ENCODE assay signal across 13 cellular contexts in the genomic region with DNA sequence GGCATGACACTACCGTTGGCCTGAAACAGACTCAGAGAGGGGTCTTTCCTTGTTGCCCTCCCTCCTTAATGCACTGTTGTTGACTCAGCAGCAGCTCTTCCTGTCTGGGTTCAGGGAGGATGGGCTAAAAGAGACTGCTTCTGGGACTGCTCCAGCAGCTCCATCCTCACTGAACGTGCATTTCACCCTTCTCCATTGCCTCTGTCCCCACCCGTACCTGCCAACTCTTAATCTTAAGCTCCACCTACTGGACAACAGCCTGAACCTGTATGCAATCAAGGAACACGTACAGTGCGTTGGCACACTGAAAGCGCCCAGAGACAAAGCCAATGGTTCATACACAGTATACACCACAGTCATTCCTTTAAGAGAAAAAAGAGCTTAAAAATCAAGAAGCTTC.
A peak's percentile ranks its signal among the peaks of the same experiment; 100 is the strongest.
DNase-seq lines count a peak whose midpoint lies in the region; ATAC-seq, FAIRE-seq and TF ChIP-seq lines count a peak whose summit lies in the region.
"Had no signal": no experiment of that assay in that cellular context is flagged by ENCODE, and none has a peak within 500 bp of the region (broad histone marks: within the 10 kb centered on the region; RNA-seq: fewer than 3 reads in every experiment).

No MANE protein-coding gene starts in this region.

- no peak for FAIRE-seq in GM12878 (lab: Jason Lieb, UNC)
- FAIRE-seq: A549 had no signal

- H3K79me2 ChIP-seq in GM12878 (ENCODE audit: control insufficient read depth, insufficient read depth, low read length): no peaks in the 10 kb centered on the region

- H3K4me2 ChIP-seq in GM12878 (ENCODE audit: control insufficient read depth, insufficient read depth): no peak overlapping the region
- H3K4me2 ChIP-seq: A549 had no signal

- no peak for TF ChIP-seq POLR2A in GM12878 (IDR thresholded peaks at IDR 0.05; ENCODE audit: low read depth, low read length)

- no peak overlapping the region for H2AFZ ChIP-seq in GM12878 (ENCODE audit: control insufficient read depth, low read depth, low read length)

- H3K9ac ChIP-seq in GM12878 (ENCODE audit: control insufficient read depth, insufficient read depth, low read length): no peak overlapping the region

- no peak overlapping the region for H3K4me3 Mint-ChIP-seq in neural crest cell
- H3K4me3 Mint-ChIP-seq: memory B cell; stimulated activated naive CD8-positive, alpha-beta T cell treated with anti-CD3 and anti-CD28 coated beads, Interleukin-15, Interleukin-2, amounts not matched to agents 100 ng/mL and 50 ng/mL, for 24 hours had no signal

- TF ChIP-seq RAD21 in GM12878 (IDR thresholded peaks at IDR 0.05; ENCODE audit: insufficient read depth, low read depth, low read length): peak; percentile 12; the same call in 1 of the 2 replicates

- peak; percentile 4 for DNase-seq in NCI-H1092 treated with DMSO at 0.1 percent for 48 hours (lab: John Stamatoyannopoulos, UW)
- DNase-seq in NCI-H1092 (lab: John Stamatoyannopoulos, UW): no peak
- peak; percentile 33 to 47 for DNase-seq in NCI-H1930 (lab: John Stamatoyannopoulos, UW)
- DNase-seq in GM12878 (ENCODE audit: low read depth, low spot score): no peak
- DNase-seq in neural crest cell (ENCODE audit: low read depth, low spot score): no peak
- no peak for DNase-seq in SK-N-DZ (ENCODE audit: low spot score)
- DNase-seq in G401 (ENCODE audit: low spot score): no peak
- DNase-seq: activated T-cell treated with anti-CD3 and anti-CD28 coated beads, Interleukin-2, amount 50 U/mL, for 1 hour had no signal

- peaks cover 6% of the 10 kb centered on the region for H3K27me3 Mint-ChIP-seq in neural crest cell (ENCODE audit: low read depth)
- H3K27me3 Mint-ChIP-seq: memory B cell had no signal

- TF ChIP-seq CTCF in GM12878 (IDR thresholded peaks at IDR 0.05 in 2 of 3, conservative IDR thresholded peaks at IDR 0.05 in 1 of 3; ENCODE audit: control insufficient read depth in 2 of 3, extremely low read depth in 1 of 3, insufficient read depth in 1 of 3, low read depth in 3 of 3, low read length in 3 of 3): 0 out of 6 replicates have a peak, but pooled peaks of 1 of the 3 experiments have one; percentile 10
- peak; percentile 59 for TF ChIP-seq CTCF in neural crest cell (conservative IDR thresholded peaks at IDR 0.05)

- SMC1A ChIA-PET in GM12878 (lab: Charles Lee; ENCODE audit: uncharacterized antibody, unreplicated experiment): no interaction called here

- H3K4me1 ChIP-seq in GM12878 (ENCODE audit: control insufficient read depth, insufficient read depth, low read length): no peaks in the 10 kb centered on the region
- H3K4me1 ChIP-seq: A549, gastroesophageal sphincter had no signal

- H3K9me3 Mint-ChIP-seq in neural crest cell: peaks cover 9% of the 10 kb centered on the region

- no peaks in the 10 kb centered on the region for H3K4me1 Mint-ChIP-seq in neural crest cell
- H3K4me1 Mint-ChIP-seq: memory B cell had no signal

- POLR2A ChIA-PET in GM12878 (lab: Charles Lee): no interaction called here

- no peaks in the 10 kb centered on the region for H4K20me1 ChIP-seq in GM12878 (ENCODE audit: control insufficient read depth, insufficient read depth)

- RAD21 ChIA-PET in GM12878 (lab: Charles Lee; ENCODE audit: unreplicated experiment): no interaction called here

- intact Hi-C loops in GM12878 (cut with micrococcal nuclease; ENCODE audit: unreplicated experiment): no loop called here

- no peaks in the 10 kb centered on the region for H3K36me3 Mint-ChIP-seq in neural crest cell (ENCODE audit: low read depth)
- H3K36me3 Mint-ChIP-seq: memory B cell had no signal

- TF ChIP-seq EP300 in GM12878 (IDR thresholded peaks at IDR 0.05; ENCODE audit: borderline replicate concordance in 1 of 2, control insufficient read depth in 1 of 2, low read depth in 2 of 2, low read length in 2 of 2): no peak

- no peaks in the 10 kb centered on the region for H3K36me3 ChIP-seq in GM12878 (ENCODE audit: control insufficient read depth in 2 of 2, insufficient read depth in 2 of 2, low read length in 1 of 2)
- H3K36me3 ChIP-seq: gastroesophageal sphincter had no signal

- no TSS peak for BruUV-seq in GM12878 (replicated peaks; lab: Mats Ljungman, UMichigan)

- no peak overlapping the region for H3K27ac ChIP-seq in GM12878 (ENCODE audit: control insufficient read depth, insufficient read depth)
- H3K27ac ChIP-seq: A549, gastroesophageal sphincter had no signal

- no peak overlapping the region for H3K4me3 ChIP-seq in GM12878
- H3K4me3 ChIP-seq: A549, gastroesophageal sphincter had no signal

- in situ Hi-C loops in GM12878 (cut with MboI): no loop called here
- in situ Hi-C loops in G401 (cut with HindIII; ENCODE audit: low sequenced_read_pairs): no loop called here

- peak overlapping the region; percentile 7 for H3K27ac Mint-ChIP-seq in neural crest cell (ENCODE audit: unreplicated experiment)
- H3K27ac Mint-ChIP-seq: memory B cell; stimulated activated naive CD8-positive, alpha-beta T cell treated with anti-CD3 and anti-CD28 coated beads, Interleukin-15, Interleukin-2, amounts not matched to agents 100 ng/mL and 50 ng/mL, for 24 hours had no signal

- H3K9me3 ChIP-seq in GM12878 (replicated peaks; ENCODE audit: control insufficient read depth, insufficient read depth, low read length): no peaks in the 10 kb centered on the region; the same call in 2 of the 3 replicates
- H3K9me3 ChIP-seq: A549 had no signal

- H3K27me3 ChIP-seq in GM12878 (replicated peaks in 1 of 2; ENCODE audit: control insufficient read depth in 2 of 2, insufficient read depth in 2 of 2, low read length in 1 of 2): no peaks in the 10 kb centered on the region
- H3K27me3 ChIP-seq: gastroesophageal sphincter had no signal

- 34% methylated on average over 6 of the region's 6 CpGs for WGBS in GM12878 (ENCODE audit: insufficient coverage, insufficient replicate concordance, low lambda C conversion rate, missing lambda C conversion rate)

- CTCF ChIA-PET in GM12878 (lab: Yijun Ruan, JAX): no interaction called here

- no peak for ATAC-seq in GM12878
- no peak for ATAC-seq in HG03457 (IDR thresholded peaks at IDR 0.05; ENCODE audit: unreplicated experiment)
- ATAC-seq: gastroesophageal sphincter had no signal

TF ChIP-seq in GM12878, 131 proteins besides CTCF, POLR2A, EP300 and RAD21 (continues in another document):
- TF ChIP-seq ATF7 (IDR thresholded peaks at IDR 0.05; ENCODE audit: low read depth): no peak
- TF ChIP-seq SUZ12 (IDR thresholded peaks at IDR 0.05; ENCODE audit: unreplicated experiment): no peak
- TF ChIP-seq, protein P1, sequence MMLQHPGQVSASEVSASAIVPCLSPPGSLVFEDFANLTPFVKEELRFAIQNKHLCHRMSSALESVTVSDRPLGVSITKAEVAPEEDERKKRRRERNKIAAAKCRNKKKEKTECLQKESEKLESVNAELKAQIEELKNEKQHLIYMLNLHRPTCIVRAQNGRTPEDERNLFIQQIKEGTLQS (IDR thresholded peaks at IDR 0.05; ENCODE audit: borderline replicate concordance, extremely low read depth, low read depth, low read length): no peak
- TF ChIP-seq TCF7 (IDR thresholded peaks at IDR 0.05; ENCODE audit: borderline replicate concordance): no peak
- TF ChIP-seq NR2F1 (conservative IDR thresholded peaks at IDR 0.05): no peak
- no peak for TF ChIP-seq NFYA (IDR thresholded peaks at IDR 0.05; ENCODE audit: borderline replicate concordance, low read depth, low read length)
- no peak for TF ChIP-seq MYC (IDR thresholded peaks at IDR 0.05; ENCODE audit: insufficient read depth, insufficient read length, insufficient replicate concordance, low read length, severe bottlenecking)
- no peak for TF ChIP-seq NR2C2 (IDR thresholded peaks at IDR 0.05; ENCODE audit: borderline replicate concordance, control insufficient read depth, insufficient read length, low read depth)
- TF ChIP-seq CREM (IDR thresholded peaks at IDR 0.05; ENCODE audit: low read depth): no peak
- TF ChIP-seq ASH2L (IDR thresholded peaks at IDR 0.05; ENCODE audit: borderline replicate concordance, low read depth): no peak
- TF ChIP-seq, protein P2, sequence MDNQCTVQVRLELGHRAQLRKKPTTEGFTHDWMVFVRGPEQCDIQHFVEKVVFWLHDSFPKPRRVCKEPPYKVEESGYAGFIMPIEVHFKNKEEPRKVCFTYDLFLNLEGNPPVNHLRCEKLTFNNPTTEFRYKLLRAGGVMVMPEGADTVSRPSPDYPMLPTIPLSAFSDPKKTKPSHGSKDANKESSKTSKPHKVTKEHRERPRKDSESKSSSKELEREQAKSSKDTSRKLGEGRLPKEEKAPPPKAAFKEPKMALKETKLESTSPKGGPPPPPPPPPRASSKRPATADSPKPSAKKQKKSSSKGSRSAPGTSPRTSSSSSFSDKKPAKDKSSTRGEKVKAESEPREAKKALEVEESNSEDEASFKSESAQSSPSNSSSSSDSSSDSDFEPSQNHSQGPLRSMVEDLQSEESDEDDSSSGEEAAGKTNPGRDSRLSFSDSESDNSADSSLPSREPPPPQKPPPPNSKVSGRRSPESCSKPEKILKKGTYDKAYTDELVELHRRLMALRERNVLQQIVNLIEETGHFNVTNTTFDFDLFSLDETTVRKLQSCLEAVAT (IDR thresholded peaks at IDR 0.05): no peak

Comparison
In these comparisons a context has a peak if more than half of its experiments do, and no peak if none do; other contexts are left out.
1. DNase-seq: peak in NCI-H1092 treated with DMSO at 0.1 percent for 48 hours (single experiment) and NCI-H1930 (2 of 2); none in NCI-H1092 (single experiment), GM12878 (single experiment), neural crest cell (single experiment), SK-N-DZ (single experiment) and G401 (single experiment).